Comparison of ENCODE assay signal across 9 cellular contexts in genomic region chr2:144703852-144704324, GRCh38.
DNase-seq lines count a peak whose midpoint lies in the region; ATAC-seq and TF ChIP-seq lines count a peak whose summit lies in the region.
"Had no signal": no experiment of that assay in that cellular context is flagged by ENCODE, and none has a peak within 500 bp of the region (broad histone marks: within the 10 kb centered on the region; RNA-seq: fewer than 3 reads in every experiment).

No MANE protein-coding gene starts in this region.

- ATAC-seq in DND-41 (ENCODE audit: insufficient read depth, low read depth) (peak; percentile 90), GM21381 (IDR thresholded peaks at IDR 0.05; ENCODE audit: unreplicated experiment) (no peak)

- peak overlapping the region; percentile 67 for H2AFZ ChIP-seq in DND-41 (ENCODE audit: low read depth, low read length)

- H3K4me3 Mint-ChIP-seq in progenitor cell of endocrine pancreas (ENCODE audit: low read depth), result no peak overlapping the region

- H3K79me2 ChIP-seq in DND-41 (ENCODE audit: insufficient read depth, low read length), result no peaks in the 10 kb centered on the region

- H3K27me3 ChIP-seq in DND-41 (ENCODE audit: insufficient read depth, low read length, poor library complexity), result no peaks in the 10 kb centered on the region

- H3K27me3 Mint-ChIP-seq in progenitor cell of endocrine pancreas, result no peaks in the 10 kb centered on the region

- no peaks in the 10 kb centered on the region for H3K9me3 ChIP-seq in DND-41 (ENCODE audit: insufficient read depth, low read length, severe bottlenecking)
- H3K9me3 ChIP-seq: thoracic aorta had no signal

- no peaks in the 10 kb centered on the region for H3K9me3 Mint-ChIP-seq in progenitor cell of endocrine pancreas (ENCODE audit: low read depth)

- H3K36me3 Mint-ChIP-seq in progenitor cell of endocrine pancreas (ENCODE audit: insufficient read depth), result no peaks in the 10 kb centered on the region

- H3K27ac ChIP-seq in DND-41 (ENCODE audit: low read length), result peak overlapping the region; percentile 87
- H3K27ac ChIP-seq: thoracic aorta had no signal

- DNase-seq in DND-41 (peak; percentile 78), astrocyte of the spinal cord (ENCODE audit: low read depth, low spot score) (peak; percentile 32), mucosa of gallbladder (ENCODE audit: low spot score) (peak; percentile 15), NCI-H774 (lab: John Stamatoyannopoulos, UW) (no peak), progenitor cell of endocrine pancreas (ENCODE audit: low spot score, unreplicated experiment) (no peak), hepatic stellate cell (ENCODE audit: low spot score) (no peak)
- DNase-seq in Jurkat, Clone E6-1 (ENCODE audit: low read depth, low spot score), result peak; percentile 16

- 0 out of 4 replicates have a peak overlapping the region, but pooled peaks of 1 of the 2 experiments have one; percentile 11 for H3K4me3 ChIP-seq in DND-41 (ENCODE audit: low read depth in 1 of 2, low read length in 2 of 2)
- H3K4me3 ChIP-seq in Jurkat, Clone E6-1 (ENCODE audit: low read length), result no peak overlapping the region
- no peak overlapping the region for H3K4me3 ChIP-seq in astrocyte of the spinal cord (ENCODE audit: low read depth, low read length)
- H3K4me3 ChIP-seq: thoracic aorta had no signal

- H3K4me1 ChIP-seq in DND-41 (ENCODE audit: insufficient read depth, low read length), result peaks cover 58% of the 10 kb centered on the region

- no peaks in the 10 kb centered on the region for H4K20me1 ChIP-seq in DND-41 (ENCODE audit: insufficient read depth, low read length)

- H3K9ac ChIP-seq in DND-41 (ENCODE audit: low read depth, low read length), result peak overlapping the region; percentile 53

- H3K27ac Mint-ChIP-seq in progenitor cell of endocrine pancreas, result no peak overlapping the region

- H3K36me3 ChIP-seq in DND-41 (ENCODE audit: insufficient read depth, low read length), result no peaks in the 10 kb centered on the region
- H3K36me3 ChIP-seq: thoracic aorta had no signal

- in situ Hi-C loops in astrocyte of the spinal cord (cut with HindIII; ENCODE audit: low sequenced_read_pairs), result no loop called here

- peak; percentile 54 for TF ChIP-seq CTCF in DND-41 (IDR thresholded peaks at IDR 0.05; ENCODE audit: borderline replicate concordance, extremely low read depth, low read length, poor library complexity, severe bottlenecking)
- no peak for TF ChIP-seq CTCF in astrocyte of the spinal cord (IDR thresholded peaks at IDR 0.05; ENCODE audit: low read depth, low read length)
- no peak for TF ChIP-seq CTCF in progenitor cell of endocrine pancreas (IDR thresholded peaks at IDR 0.05; ENCODE audit: unreplicated experiment)

- no peaks in the 10 kb centered on the region for H3K4me1 Mint-ChIP-seq in progenitor cell of endocrine pancreas (ENCODE audit: low read depth)

- H3K4me2 ChIP-seq in DND-41 (ENCODE audit: insufficient read depth, low read length), result peak overlapping the region; percentile 49

Comparison
In these comparisons a context has a peak if more than half of its experiments do, and no peak if none do; other contexts are left out.
1. DNase-seq: peak in DND-41 (single experiment), Jurkat, Clone E6-1 (single experiment), astrocyte of the spinal cord (single experiment) and mucosa of gallbladder (single experiment); none in NCI-H774 (single experiment), progenitor cell of endocrine pancreas (single experiment) and hepatic stellate cell (single experiment).